11 cellular contexts compared by ENCODE assay signal in genomic region chr11:129374081-129374992, GRCh38. TPM values are rescaled to one million over a fixed set of nuclear protein-coding genes. Genes with fewer than 3 reads are reported as not detected.
DNase-seq lines count a peak whose midpoint lies in the region; FAIRE-seq and TF ChIP-seq lines count a peak whose summit lies in the region.
"Had no signal": no experiment of that assay in that cellular context is flagged by ENCODE, and none has a peak within 500 bp of the region (broad histone marks: within the 10 kb centered on the region; RNA-seq: fewer than 3 reads in every experiment).

No MANE protein-coding gene starts in this region.

- POLR2A ChIA-PET in endothelial cell of umbilical vein (lab: Charles Lee): no interaction called here

- intact Hi-C loops in Calu3 (cut with micrococcal nuclease; ENCODE audit: unreplicated experiment) (no loop called here), endothelial cell of umbilical vein (cut with micrococcal nuclease) (no loop called here)

- H3K27me3 ChIP-seq in MG63 (peaks cover 88% of the 10 kb centered on the region), endothelial cell of umbilical vein (ENCODE audit: control insufficient read depth in 2 of 2, insufficient read depth in 2 of 2, low read length in 2 of 2) (peaks cover 67 to 87% of the 10 kb centered on the region in 2 experiments), osteoblast (ENCODE audit: insufficient read depth, low read length) (peaks cover 95% of the 10 kb centered on the region)

- H3K9me3 ChIP-seq in MG63 (no peaks in the 10 kb centered on the region), endothelial cell of umbilical vein (replicated peaks; ENCODE audit: control insufficient read depth, insufficient read depth, low read length) (no peaks in the 10 kb centered on the region), osteoblast (ENCODE audit: low read depth, low read length) (no peaks in the 10 kb centered on the region)

- H3K79me2 ChIP-seq in endothelial cell of umbilical vein (ENCODE audit: control insufficient read depth, insufficient read depth, low read length) (no peaks in the 10 kb centered on the region), osteoblast (ENCODE audit: insufficient read depth, low read length) (no peaks in the 10 kb centered on the region)

- H3K4me3 Mint-ChIP-seq in Calu3 (ENCODE audit: low read depth, unreplicated experiment): peak overlapping the region; percentile 65

- H3K4me1 ChIP-seq in endothelial cell of umbilical vein (ENCODE audit: control insufficient read depth, extremely low read depth, insufficient read depth, low read length) (peaks cover 9% of the 10 kb centered on the region), osteoblast (ENCODE audit: insufficient read depth, low read length) (peaks cover 6% of the 10 kb centered on the region)

- FAIRE-seq in endothelial cell of umbilical vein (lab: Jason Lieb, UNC): no peak
- FAIRE-seq: colon, GM18507 had no signal

- no peak for TF ChIP-seq POLR2A in endothelial cell of umbilical vein (IDR thresholded peaks at IDR 0.05; ENCODE audit: low read depth, low read length)

- H3K36me3 ChIP-seq in MG63 (no peaks in the 10 kb centered on the region), endothelial cell of umbilical vein (ENCODE audit: control insufficient read depth in 2 of 2, extremely low read depth in 1 of 2, insufficient read depth in 2 of 2, low read length in 2 of 2) (no peaks in the 10 kb centered on the region), osteoblast (ENCODE audit: insufficient read depth, low read length) (no peaks in the 10 kb centered on the region)

- peak overlapping the region; percentile 89 for H3K27ac Mint-ChIP-seq in Calu3 (ENCODE audit: unreplicated experiment)

- H3K4me1 Mint-ChIP-seq in Calu3 (ENCODE audit: low read depth, unreplicated experiment): peaks cover 16% of the 10 kb centered on the region

- H4K20me1 ChIP-seq in endothelial cell of umbilical vein (replicated peaks; ENCODE audit: control insufficient read depth, extremely low read depth, insufficient read depth, low read length): no peaks in the 10 kb centered on the region
- H4K20me1 ChIP-seq in osteoblast (ENCODE audit: insufficient read depth, low read length): no peaks in the 10 kb centered on the region

- H3K9me1 ChIP-seq in endothelial cell of umbilical vein (replicated peaks; ENCODE audit: control insufficient read depth, extremely low read depth, insufficient read depth, low read length): no peaks in the 10 kb centered on the region

- H2AFZ ChIP-seq in endothelial cell of umbilical vein (ENCODE audit: low read depth, low read length): no peak overlapping the region
- no peak overlapping the region for H2AFZ ChIP-seq in osteoblast (ENCODE audit: low read length)

- CTCF ChIA-PET in Calu3 (lab: Charles Lee): interaction anchor here (1.4 to 2.4 kb wide), 4 partner anchors 10 to 321 kb away, joined by 4 to 10 read pairs (median 8); no protein-coding TSS in a partner anchor
- CTCF ChIA-PET in endothelial cell of umbilical vein (lab: Charles Lee): interaction anchor here (2.6 to 2.7 kb wide), 2 partner anchors 321 to 376 kb away, joined by 8 to 48 read pairs; no protein-coding TSS in a partner anchor

- BruUV-seq in Calu3 (replicated peaks; lab: Mats Ljungman, UMichigan): TSS peak; percentile 4
- no TSS peak for BruUV-seq in endothelial cell of umbilical vein (replicated peaks; lab: Mats Ljungman, UMichigan)

- H3K27ac ChIP-seq in endothelial cell of umbilical vein (ENCODE audit: insufficient read depth, low read depth, low read length) (no peak overlapping the region), osteoblast (ENCODE audit: low read depth, low read length) (no peak overlapping the region)
- H3K27ac ChIP-seq: HL-60 had no signal

- no peaks in the 10 kb centered on the region for H3K9me3 Mint-ChIP-seq in Calu3 (ENCODE audit: low read depth, unreplicated experiment)

- H3K9ac ChIP-seq in endothelial cell of umbilical vein (replicated peaks; ENCODE audit: extremely low read depth, insufficient read depth, low read length): no peak overlapping the region

- H3K36me3 Mint-ChIP-seq in Calu3 (ENCODE audit: insufficient read depth, unreplicated experiment): peaks cover 79% of the 10 kb centered on the region

- no peaks in the 10 kb centered on the region for H3K27me3 Mint-ChIP-seq in Calu3 (ENCODE audit: unreplicated experiment)

- H3K4me2 ChIP-seq in endothelial cell of umbilical vein (ENCODE audit: insufficient read depth, low read length) (no peak overlapping the region), osteoblast (ENCODE audit: insufficient read depth, low read length) (peak overlapping the region; percentile 21)

- H3K4me3 ChIP-seq in MG63 (0 out of 2 replicates have a peak overlapping the region, but pooled peaks have one; percentile 4), endothelial cell of umbilical vein (replicated peaks in 1 of 3; ENCODE audit: insufficient read depth in 1 of 3, low read depth in 1 of 3, low read length in 3 of 3) (no peak overlapping the region), osteoblast (ENCODE audit: insufficient read depth, low read length) (no peak overlapping the region)

- dilution Hi-C loops in endothelial cell of umbilical vein (cut with MboI; ENCODE audit: extremely low pct_ligation_motif_present, low sequenced_read_pairs): no loop called here

- DNase-seq in Calu3 (no peak), MG63 (no peak), endothelial cell of umbilical vein (ENCODE audit: low read depth, low spot score) (no peak), osteoblast (ENCODE audit: insufficient read length, low spot score, missing footprints) (peak; percentile 76), NCI-H2107 (lab: John Stamatoyannopoulos, UW) (no peak), Kasumi-1 (lab: John Stamatoyannopoulos, UW) (no peak), kidney glomerular epithelial cell (lab: John Stamatoyannopoulos, UW) (no peak)
- no peak for DNase-seq in activated effector memory CD4-positive, alpha-beta T cell treated with anti-CD3 and anti-CD28 coated beads, Interleukin-2, amount 50 U/mL, for 16 hours

- TF ChIP-seq CTCF in Calu3 (IDR thresholded peaks at IDR 0.05; ENCODE audit: unreplicated experiment): no peak
- no peak for TF ChIP-seq CTCF in endothelial cell of umbilical vein (IDR thresholded peaks at IDR 0.05; ENCODE audit: extremely low read depth in 1 of 2, insufficient read depth in 1 of 2, low read depth in 1 of 2, low read length in 2 of 2)
- TF ChIP-seq CTCF in osteoblast (IDR thresholded peaks at IDR 0.05; ENCODE audit: extremely low read depth, low read depth, low read length): no peak

TF ChIP-seq in endothelial cell of umbilical vein, 7 proteins besides CTCF, POLR2A, EP300 and RAD21:
- peak; percentile 58 for TF ChIP-seq EZH2 (IDR thresholded peaks at IDR 0.05; ENCODE audit: borderline replicate concordance, low read depth, low read length, severe bottlenecking)
- TF ChIP-seq JUN (IDR thresholded peaks at IDR 0.05; ENCODE audit: borderline replicate concordance, insufficient read depth, insufficient read length, low read depth): no peak

RNA-seq across cellular contexts. Expression of gene BARX2, which starts 1.3 kb away (rescaled TPM):
- 41.6 and 42.9 TPM in 2 replicates for total RNA-seq in Calu3 (2022)
- total RNA-seq in MG63 (2014; rRNA removed; shearing (Covaris generic); ENCODE audit: low replicate concordance): not detected in 2 replicates
- total RNA-seq in endothelial cell of umbilical vein: not detected in 2 replicates
- not detected in 2 replicates for polyA plus RNA-seq in endothelial cell of umbilical vein
- not detected in 2 replicates for polyA plus RNA-seq in endothelial cell of umbilical vein (2011; cell fraction: cytosol; rRNA removed)
- polyA plus RNA-seq in endothelial cell of umbilical vein (2011; cell fraction: nucleus; rRNA removed): not detected in 2 replicates
- not detected in 2 replicates for polyA plus RNA-seq in endothelial cell of umbilical vein (2012)
- not detected in 2 replicates for polyA minus RNA-seq in endothelial cell of umbilical vein
- polyA minus RNA-seq in endothelial cell of umbilical vein (2011; cell fraction: cytosol; rRNA and poly(A)+ RNA removed): not detected
- polyA minus RNA-seq in endothelial cell of umbilical vein (2011; cell fraction: nucleus; rRNA and poly(A)+ RNA removed): not detected in 2 replicates
- not detected in 2 replicates for total RNA-seq in osteoblast

Comparison
In these comparisons a context has a peak if more than half of its experiments do, and no peak if none do; other contexts are left out.
1. RNA of gene BARX2, which starts 1.3 kb away (total RNA-seq): 41.6 to 42.9 TPM in Calu3; not detected in MG63, not detected in endothelial cell of umbilical vein and not detected in osteoblast; every median in the first group is over 10 times any median in the second.